1 cellular context compared by ENCODE assay signal in genomic region chr10:132271458-132272011, GRCh38.
TF ChIP-seq lines count a peak whose summit lies in the region.

No MANE protein-coding gene starts in this region.

TF ChIP-seq in HepG2, 621 proteins besides CTCF, POLR2A, EP300 and RAD21 (continued from another document):
- TF ChIP-seq GFI1 (CRISPR knock-in tag; IDR thresholded peaks at IDR 0.05; ENCODE audit: borderline replicate concordance) (no peak), MAFF (IDR thresholded peaks at IDR 0.05; ENCODE audit: low read depth, low read length) (no peak), ZNF260 (CRISPR knock-in tag; IDR thresholded peaks at IDR 0.05; ENCODE audit: borderline replicate concordance, low read depth) (no peak), MAX (IDR thresholded peaks at IDR 0.05) (no peak), ZNF879 (CRISPR knock-in tag; IDR thresholded peaks at IDR 0.05) (no peak), CREM (IDR thresholded peaks at IDR 0.05) (no peak), CREM (CRISPR knock-in tag; IDR thresholded peaks at IDR 0.05) (no peak), NPAS2 (CRISPR knock-in tag; IDR thresholded peaks at IDR 0.05; ENCODE audit: borderline replicate concordance) (no peak)
